ENCODE assay signal across 18 cellular contexts in genomic region chr1:230857822-230858221, GRCh38. TPM values are rescaled to one million over a fixed set of nuclear protein-coding genes. Genes with fewer than 3 reads are reported as not detected.
DNase-seq lines count a peak whose midpoint lies in the region; FAIRE-seq and TF ChIP-seq lines count a peak whose summit lies in the region.
"Had no signal": no experiment of that assay in that cellular context is flagged by ENCODE, and none has a peak within 500 bp of the region (broad histone marks: within the 10 kb centered on the region; RNA-seq: fewer than 3 reads in every experiment).

No MANE protein-coding gene starts in this region.

- H3K9me3 ChIP-seq in astrocyte (ENCODE audit: insufficient read depth, low read depth, low read length): peaks cover 3% of the 10 kb centered on the region
- no peaks in the 10 kb centered on the region for H3K9me3 ChIP-seq in iPS-20b (ENCODE audit: insufficient read depth, low read depth, low read length)
- H3K9me3 ChIP-seq: gastroesophageal sphincter, HAP-1 had no signal

- peak overlapping the region; percentile 92 for H3K27ac ChIP-seq in astrocyte (ENCODE audit: low read depth, low read length)
- no peak overlapping the region for H3K27ac ChIP-seq in iPS-20b (ENCODE audit: low read length)
- no peak overlapping the region for H3K27ac ChIP-seq in RWPE1

- FAIRE-seq in astrocyte (lab: Jason Lieb, UNC): peak; percentile 54
- FAIRE-seq in D721Med (lab: Jason Lieb, UNC): no peak
- FAIRE-seq: islet of Langerhans had no signal

- no peak overlapping the region for H2AFZ ChIP-seq in astrocyte (ENCODE audit: low read depth, low read length)

- H3K36me3 ChIP-seq in astrocyte (ENCODE audit: insufficient read depth, low read length): peaks cover 26% of the 10 kb centered on the region
- H3K36me3 ChIP-seq in iPS-20b (ENCODE audit: insufficient read depth, low read depth, low read length): peaks cover 25% of the 10 kb centered on the region

- TF ChIP-seq CTCF in AG10803 (conservative IDR thresholded peaks at IDR 0.05; ENCODE audit: low read length) (no peak), astrocyte (IDR thresholded peaks at IDR 0.05; ENCODE audit: insufficient read depth, low read depth, low read length) (no peak), progenitor cell of endocrine pancreas (IDR thresholded peaks at IDR 0.05; ENCODE audit: unreplicated experiment) (no peak), D721Med (IDR thresholded peaks at IDR 0.05; ENCODE audit: insufficient read depth, missing control alignments) (no peak), RWPE1 (conservative IDR thresholded peaks at IDR 0.05; ENCODE audit: low read depth) (no peak)

- H3K4me1 Mint-ChIP-seq in astrocyte (ENCODE audit: low read depth, unreplicated experiment) (peaks cover 67% of the 10 kb centered on the region), progenitor cell of endocrine pancreas (ENCODE audit: low read depth) (peaks cover 29% of the 10 kb centered on the region)

- H3K27ac Mint-ChIP-seq in astrocyte (ENCODE audit: unreplicated experiment): peak overlapping the region; percentile 43
- peak overlapping the region; percentile 62 for H3K27ac Mint-ChIP-seq in progenitor cell of endocrine pancreas
- H3K27ac Mint-ChIP-seq: activated naive CD8-positive, alpha-beta T cell treated with anti-CD3 and anti-CD28 coated beads, Interleukin-2, amount 50 U/mL, for 24 hours; stimulated activated naive CD8-positive, alpha-beta T cell treated with anti-CD3 and anti-CD28 coated beads, Interleukin-15, Interleukin-2, amounts not matched to agents 100 ng/mL and 50 ng/mL, for 24 hours; T-helper 2 cell treated with Interferon-gamma antibody and Interleukin-4, amounts not matched to agents 5 μg/mL and 100 μg/mL, for 36 hours had no signal

- H3K79me2 ChIP-seq in astrocyte (ENCODE audit: insufficient read depth, low read length): peaks cover 92% of the 10 kb centered on the region

- H4K20me1 ChIP-seq in astrocyte (ENCODE audit: insufficient read depth, low read length): peaks cover 26% of the 10 kb centered on the region

- H3K9ac ChIP-seq in astrocyte (ENCODE audit: low read length) (peak overlapping the region; percentile 72), iPS-20b (ENCODE audit: low read depth, low read length) (0 out of 2 replicates have a peak overlapping the region, but pooled peaks have one; percentile 11)

- peak overlapping the region; percentile 74 for H3K4me2 ChIP-seq in astrocyte (ENCODE audit: low read length)

- H3K27me3 ChIP-seq in astrocyte (ENCODE audit: insufficient read depth, low read length): no peaks in the 10 kb centered on the region
- H3K27me3 ChIP-seq in iPS-20b (ENCODE audit: insufficient read depth, low read length): no peaks in the 10 kb centered on the region
- H3K27me3 ChIP-seq: gastroesophageal sphincter had no signal

- peaks cover under 1% of the 10 kb centered on the region for H3K9me3 Mint-ChIP-seq in astrocyte (ENCODE audit: unreplicated experiment)
- peaks cover 3% of the 10 kb centered on the region for H3K9me3 Mint-ChIP-seq in progenitor cell of endocrine pancreas (ENCODE audit: low read depth)
- H3K9me3 Mint-ChIP-seq: activated naive CD8-positive, alpha-beta T cell treated with anti-CD3 and anti-CD28 coated beads, Interleukin-2, amount 50 U/mL, for 24 hours; stimulated activated naive CD8-positive, alpha-beta T cell treated with anti-CD3 and anti-CD28 coated beads, Interleukin-15, Interleukin-2, amounts not matched to agents 100 ng/mL and 50 ng/mL, for 24 hours; T-helper 2 cell treated with Interferon-gamma antibody and Interleukin-4, amounts not matched to agents 5 μg/mL and 100 μg/mL, for 36 hours had no signal

- no peak overlapping the region for H3K4me3 Mint-ChIP-seq in astrocyte (ENCODE audit: unreplicated experiment)
- no peak overlapping the region for H3K4me3 Mint-ChIP-seq in progenitor cell of endocrine pancreas (ENCODE audit: low read depth)
- H3K4me3 Mint-ChIP-seq: activated naive CD8-positive, alpha-beta T cell treated with anti-CD3 and anti-CD28 coated beads, Interleukin-2, amount 50 U/mL, for 24 hours; naive thymus-derived CD4-positive, alpha-beta T cell; stimulated activated naive CD8-positive, alpha-beta T cell treated with anti-CD3 and anti-CD28 coated beads, Interleukin-15, Interleukin-2, amounts not matched to agents 100 ng/mL and 50 ng/mL, for 24 hours; T-helper 2 cell treated with Interferon-gamma antibody and Interleukin-4, amounts not matched to agents 5 μg/mL and 100 μg/mL, for 36 hours had no signal

- H3K36me3 Mint-ChIP-seq in astrocyte (ENCODE audit: low read depth, unreplicated experiment) (peaks cover 41% of the 10 kb centered on the region), progenitor cell of endocrine pancreas (ENCODE audit: insufficient read depth) (peaks cover 42% of the 10 kb centered on the region)

- H3K27me3 Mint-ChIP-seq in astrocyte (ENCODE audit: low read depth, unreplicated experiment) (no peaks in the 10 kb centered on the region), progenitor cell of endocrine pancreas (no peaks in the 10 kb centered on the region)
- H3K27me3 Mint-ChIP-seq: activated naive CD8-positive, alpha-beta T cell treated with anti-CD3 and anti-CD28 coated beads, Interleukin-2, amount 50 U/mL, for 24 hours; naive thymus-derived CD4-positive, alpha-beta T cell; stimulated activated naive CD8-positive, alpha-beta T cell treated with anti-CD3 and anti-CD28 coated beads, Interleukin-15, Interleukin-2, amounts not matched to agents 100 ng/mL and 50 ng/mL, for 24 hours had no signal

- no peak overlapping the region for H3K4me3 ChIP-seq in AG10803 (ENCODE audit: low read length)
- H3K4me3 ChIP-seq in astrocyte (ENCODE audit: insufficient read depth, low read depth, low read length): no peak overlapping the region
- no peak overlapping the region for H3K4me3 ChIP-seq in iPS-20b (ENCODE audit: low read length)
- H3K4me3 ChIP-seq: gastroesophageal sphincter, HAP-1 had no signal

- DNase-seq in AG10803 (ENCODE audit: low read depth) (peak; percentile 72), astrocyte (ENCODE audit: low read depth) (peak; percentile 83), progenitor cell of endocrine pancreas (ENCODE audit: low spot score, unreplicated experiment) (no peak), D721Med (ENCODE audit: insufficient read length, low spot score) (no peak), hypothalamus (lab: John Stamatoyannopoulos, UW) (no peak), RWPE1 (ENCODE audit: low spot score) (no peak)
- no peak for DNase-seq in activated T-cell treated with anti-CD3 and anti-CD28 coated beads, Interleukin-2, amount 50 U/mL, for 1 hour
- DNase-seq: activated naive CD8-positive, alpha-beta T cell treated with anti-CD3 and anti-CD28 coated beads, Interleukin-2, amount 50 U/mL, for 24 hours; DMS 273 treated with DMSO at 0.1 percent for 48 hours; effector CD4-positive, alpha-beta T cell; naive thymus-derived CD4-positive, alpha-beta T cell; NCI-H187 had no signal

- H3K4me1 ChIP-seq in astrocyte (ENCODE audit: insufficient read depth, low read length) (peaks cover 69% of the 10 kb centered on the region), iPS-20b (ENCODE audit: insufficient read depth, low read length) (peaks cover 4% of the 10 kb centered on the region; the same call in 1 of the 2 replicates)

- CTCF ChIA-PET in RWPE1 (lab: Yijun Ruan, JAX): no interaction called here

- POLR2A ChIA-PET in RWPE1 (lab: Yijun Ruan, JAX; ENCODE audit: low non-redundant PET): no interaction called here

RNA-seq across cellular contexts. Expression of gene C1orf198, which starts 10.5 kb away (rescaled TPM):
- total RNA-seq in astrocyte (102 and 107 TPM in 2 replicates), progenitor cell of endocrine pancreas (67.8 and 70.1 TPM in 2 replicates)

Comparison
In these comparisons a context has a peak if more than half of its experiments do, and no peak if none do; other contexts are left out.
1. DNase-seq: peak in AG10803 (single experiment) and astrocyte (single experiment); none in progenitor cell of endocrine pancreas (single experiment), D721Med (single experiment), activated T-cell treated with anti-CD3 and anti-CD28 coated beads, Interleukin-2, amount 50 U/mL, for 1 hour (single experiment), hypothalamus (0 of 51) and RWPE1 (single experiment).